Comparison of ENCODE assay signal across 30 cellular contexts in genomic region chr3:194287977-194288706, GRCh38.
DNase-seq lines count a peak whose midpoint lies in the region; ATAC-seq, FAIRE-seq and TF ChIP-seq lines count a peak whose summit lies in the region.
"Had no signal": no experiment of that assay in that cellular context is flagged by ENCODE, and none has a peak within 500 bp of the region (broad histone marks: within the 10 kb centered on the region; RNA-seq: fewer than 3 reads in every experiment).

No MANE protein-coding gene starts in this region.

- peak overlapping the region in 2 of 3 experiments; percentile 2 to 6; a peak in 3 of 7 replicates for H3K27ac Mint-ChIP-seq in H9
- H3K27ac Mint-ChIP-seq: activated CD4-positive, alpha-beta T cell treated with anti-CD3 and anti-CD28 coated beads for 36 hours; activated CD8-positive, alpha-beta T cell treated with anti-CD3 and anti-CD28 coated beads, Interleukin-2, amount 10 ng/mL, durations not matched to agents 7 days and 5 days; activated naive CD4-positive, alpha-beta T cell treated with anti-CD3 and anti-CD28 coated beads, Interleukin-2, amount 10 ng/mL, durations not matched to agents 7 days and 5 days; activated T-helper 17 cell treated with anti-CD3 and anti-CD28 coated beads, Interleukin-2, amount 50 U/mL, for 72 hours; B cell; CD8-positive, alpha-beta T cell; T-helper 2 cell treated with Interferon-gamma antibody and Interleukin-4, amounts not matched to agents 5 μg/mL and 100 μg/mL, for 36 hours had no signal

- no peak overlapping the region for H2BK15ac ChIP-seq in H9 (ENCODE audit: low read depth, low read length)

- POLR2A ChIA-PET in SK-N-SH (lab: Yijun Ruan, JAX), result no interaction called here

- H3K23ac ChIP-seq in H9 (ENCODE audit: insufficient read length, low read depth, low read length), result no peak overlapping the region

- H2BK20ac ChIP-seq in H9 (ENCODE audit: low read depth, low read length, poor library complexity, severe bottlenecking), result no peak overlapping the region

- H3K9ac ChIP-seq in H9 (ENCODE audit: extremely low read depth, insufficient read length, low read length), result no peak overlapping the region
- no peak overlapping the region for H3K9ac ChIP-seq in SK-N-SH

- no peak overlapping the region for H3K4me2 ChIP-seq in H9 (ENCODE audit: insufficient read depth, insufficient read length, low read length)
- no peak overlapping the region for H3K4me2 ChIP-seq in SK-N-SH

- H3K36me3 ChIP-seq in pancreas (no peaks in the 10 kb centered on the region), SK-N-SH (replicated peaks in 1 of 2; ENCODE audit: control insufficient read depth in 1 of 2, insufficient read depth in 2 of 2, low read length in 1 of 2) (no peaks in the 10 kb centered on the region)
- H3K36me3 ChIP-seq: breast epithelium, HAP-1, spleen, stomach, vagina had no signal

- H3T11ph ChIP-seq in H9 (ENCODE audit: low read length), result no peak overlapping the region

- TF ChIP-seq POLR2A in H54 (IDR thresholded peaks at IDR 0.05; ENCODE audit: low read depth, low read length), result no peak

- H2BK5ac ChIP-seq in H9 (ENCODE audit: insufficient read length, low read length), result no peak overlapping the region

- no CpG with 5 or more reads among the region's 5 CpGs for WGBS in H9 (ENCODE audit: extremely low coverage, insufficient read length, low lambda C conversion rate)
- 59 to 61% methylated on average over 5 of the region's 5 CpGs for WGBS in pancreas, 2 donors
- 77% methylated on average over 5 of the region's 5 CpGs for WGBS in SK-N-SH (ENCODE audit: low lambda C conversion rate)

- peaks cover 5% of the 10 kb centered on the region for H3K23me2 ChIP-seq in H9 (ENCODE audit: insufficient read length, low read depth, low read length, poor library complexity, severe bottlenecking)

- H2BK12ac ChIP-seq in H9 (ENCODE audit: insufficient read length, low read depth, low read length), result no peak overlapping the region

- peaks cover 15% of the 10 kb centered on the region; the same call in 1 of the 2 replicates for H3K4me1 ChIP-seq in H9 (ENCODE audit: insufficient read depth, low read length)
- H3K4me1 ChIP-seq in pancreas, result no peaks in the 10 kb centered on the region
- peaks cover 0 to 14% of the 10 kb centered on the region in 2 experiments; a peak in 1 of 4 replicates for H3K4me1 ChIP-seq in SK-N-SH (ENCODE audit: control insufficient read depth in 1 of 2, insufficient read depth in 2 of 2, low read depth in 1 of 2, low read length in 1 of 2)
- H3K4me1 ChIP-seq: vagina had no signal

- H2AK5ac ChIP-seq in H9 (ENCODE audit: insufficient read length, low read length), result no peak overlapping the region

- no peak overlapping the region for H3K4me3 Mint-ChIP-seq in H9
- H3K4me3 Mint-ChIP-seq: activated CD4-positive, alpha-beta T cell treated with anti-CD3 and anti-CD28 coated beads for 36 hours; activated CD8-positive, alpha-beta T cell treated with anti-CD3 and anti-CD28 coated beads, Interleukin-2, amount 10 ng/mL, durations not matched to agents 7 days and 5 days; activated naive CD4-positive, alpha-beta T cell treated with anti-CD3 and anti-CD28 coated beads, Interleukin-2, amount 10 ng/mL, durations not matched to agents 7 days and 5 days; activated T-helper 17 cell treated with anti-CD3 and anti-CD28 coated beads, Interleukin-2, amount 50 U/mL, for 72 hours; B cell; CD8-positive, alpha-beta T cell; T-helper 2 cell treated with Interferon-gamma antibody and Interleukin-4, amounts not matched to agents 5 μg/mL and 100 μg/mL, for 36 hours had no signal

- TF ChIP-seq CTCF in H9 (conservative IDR thresholded peaks at IDR 0.05), result no peak; the same call in 2 of the 3 replicates
- TF ChIP-seq CTCF in choroid plexus epithelial cell (conservative IDR thresholded peaks at IDR 0.05; ENCODE audit: low read depth, low read length), result peak; percentile 3
- no peak for TF ChIP-seq CTCF in pancreas (IDR thresholded peaks at IDR 0.05)
- no peak for TF ChIP-seq CTCF in SK-N-SH (IDR thresholded peaks at IDR 0.05)

- no peak overlapping the region for H3K18ac ChIP-seq in H9 (ENCODE audit: insufficient read length, low read depth, low read length)

- H3K79me1 ChIP-seq in H9 (ENCODE audit: insufficient read depth, low read depth, low read length, poor library complexity, severe bottlenecking), result no peaks in the 10 kb centered on the region

- no peaks in the 10 kb centered on the region for H3K27me3 ChIP-seq in H9 (ENCODE audit: insufficient read depth, low read length)
- H3K27me3 ChIP-seq in pancreas, result no peaks in the 10 kb centered on the region
- peaks cover 8% of the 10 kb centered on the region; the same call in 1 of the 2 replicates for H3K27me3 ChIP-seq in SK-N-SH (ENCODE audit: insufficient read depth)
- H3K27me3 ChIP-seq: breast epithelium, spleen, vagina had no signal

- no peak overlapping the region for H3K27ac ChIP-seq in H9 (ENCODE audit: insufficient read length, low read depth, low read length)
- H3K27ac ChIP-seq in pancreas, result peak overlapping the region; percentile 25 to 65 (median 40)
- no peak overlapping the region for H3K27ac ChIP-seq in SK-N-SH (ENCODE audit: low read depth in 2 of 2, low read length in 1 of 2)
- H3K27ac ChIP-seq: breast epithelium, spleen, stomach, vagina had no signal

- H2AFZ ChIP-seq in H9 (ENCODE audit: low read length), result no peak overlapping the region
- H2AFZ ChIP-seq in SK-N-SH (ENCODE audit: low read depth), result no peak overlapping the region

- H3F3A ChIP-seq in SK-N-SH (replicated peaks; ENCODE audit: insufficient read depth), result no peaks in the 10 kb centered on the region

- H3K4ac ChIP-seq in H9 (ENCODE audit: low read depth, low read length), result no peak overlapping the region

- TF ChIP-seq RAD21 in SK-N-SH (IDR thresholded peaks at IDR 0.05; ENCODE audit: low read length), result no peak

- TF ChIP-seq EP300 in SK-N-SH (IDR thresholded peaks at IDR 0.05; ENCODE audit: borderline replicate concordance in 1 of 2, low read depth in 1 of 2, low read length in 1 of 2), result no peak

- intact Hi-C loops in pancreas (cut with DNase I), result no loop called here

- H4K5ac ChIP-seq in H9 (ENCODE audit: insufficient read length, low read depth, low read length), result no peak overlapping the region

- H3K14ac ChIP-seq in H9 (ENCODE audit: insufficient read depth, low read length), result no peak overlapping the region

- CTCF ChIA-PET in SK-N-SH (lab: Yijun Ruan, JAX), result interaction anchor here (1.1 to 3.8 kb wide), 7 partner anchors 9 to 507 kb away, joined by 3 to 20 read pairs (median 4); no protein-coding TSS in a partner anchor

- H4K91ac ChIP-seq in H9 (ENCODE audit: insufficient read length, low read depth, low read length), result no peak overlapping the region

- H3K9me3 ChIP-seq in H9 (ENCODE audit: control insufficient read depth, low read depth, low read length) (no peaks in the 10 kb centered on the region), pancreas (peaks cover 0 to 5% (median 0%) of the 10 kb centered on the region in 4 donors), SK-N-SH (no peaks in the 10 kb centered on the region)
- H3K9me3 ChIP-seq: breast epithelium, HAP-1, vagina had no signal

- DNase-seq in H9 (no peak), NCI-H526 treated with DMSO at 0.1 percent for 48 hours (lab: John Stamatoyannopoulos, UW) (peak; percentile 41), choroid plexus epithelial cell (ENCODE audit: low read depth) (no peak), pancreas (peak in 2 of 6 donors; percentile 47 to 60), H54 (ENCODE audit: insufficient read length, low spot score) (no peak), SK-N-SH (no peak), EL (no peak)
- DNase-seq in NK-92 treated with Interleukin-12 subunit alpha and Interleukin-12 subunit beta, amount 100 ng/mL, for 24 hours (lab: John Stamatoyannopoulos, UW), result no peak
- DNase-seq: activated CD4-positive, alpha-beta T cell treated with anti-CD3 and anti-CD28 coated beads for 36 hours; activated CD8-positive, alpha-beta T cell treated with anti-CD3 and anti-CD28 coated beads, Interleukin-2, amount 10 ng/mL, durations not matched to agents 7 days and 5 days; activated naive CD4-positive, alpha-beta T cell treated with anti-CD3 and anti-CD28 coated beads, Interleukin-2, amount 10 ng/mL, durations not matched to agents 7 days and 5 days; amniotic stem cell; CD8-positive, alpha-beta T cell; NCI-H446 treated with DMSO at 0.1 percent for 48 hours; right cardiac atrium; spleen; stimulated activated CD4-positive, alpha-beta T cell treated with anti-CD3 and anti-CD28 coated beads, Interleukin-2, amount 100 ng/mL, for 48 hours; stomach had no signal

- no peak overlapping the region for H4K8ac ChIP-seq in H9 (replicated peaks; ENCODE audit: insufficient read length, low read depth, low read length)

- ATAC-seq in pancreas, result peak in 3 of 4 donors; percentile 69 to 84 (median 71)
- ATAC-seq: activated CD4-positive, alpha-beta T cell treated with anti-CD3 and anti-CD28 coated beads for 36 hours; activated CD8-positive, alpha-beta T cell treated with anti-CD3 and anti-CD28 coated beads, Interleukin-2, amount 10 ng/mL, durations not matched to agents 7 days and 5 days; activated T-helper 17 cell treated with anti-CD3 and anti-CD28 coated beads, Interleukin-2, amount 50 U/mL, for 72 hours; CD8-positive, alpha-beta T cell; left lobe of liver; right cardiac atrium; Right ventricle myocardium inferior; SK-N-SH treated with all-trans-retinoic acid at 6 μM for 48 hours had no signal

- H4K20me1 ChIP-seq in H9 (ENCODE audit: control insufficient read depth, insufficient read depth, insufficient read length) (no peaks in the 10 kb centered on the region), SK-N-SH (ENCODE audit: insufficient read depth) (no peaks in the 10 kb centered on the region)

- FAIRE-seq in pancreas (lab: Jason Lieb, UNC) (no peak), H54 (lab: Jason Lieb, UNC) (no peak)
- FAIRE-seq: colon, GM18507, GM19239 had no signal

- peaks cover 7 to 9% of the 10 kb centered on the region in 2 experiments for H3K9me3 Mint-ChIP-seq in H9
- H3K9me3 Mint-ChIP-seq: CD8-positive, alpha-beta T cell had no signal

- no peaks in the 10 kb centered on the region for H3K9me2 ChIP-seq in SK-N-SH

- no peak overlapping the region for H3K56ac ChIP-seq in H9 (ENCODE audit: insufficient read length, low read depth, low read length)

- no peaks in the 10 kb centered on the region for H3K79me2 ChIP-seq in H9 (ENCODE audit: insufficient read depth, low read length)
- H3K79me2 ChIP-seq in SK-N-SH (ENCODE audit: insufficient read depth), result no peaks in the 10 kb centered on the region

- H3K36me3 Mint-ChIP-seq in H9 (ENCODE audit: insufficient read depth in 1 of 3, low read depth in 3 of 3), result peaks cover 0 to 16% (median 2%) of the 10 kb centered on the region in 3 experiments; a peak in 5 of 7 replicates
- H3K36me3 Mint-ChIP-seq: CD8-positive, alpha-beta T cell had no signal

- H2BK120ac ChIP-seq in H9 (ENCODE audit: low read depth, low read length, poor library complexity, severe bottlenecking), result no peak overlapping the region

- H3K4me1 Mint-ChIP-seq in H9, result peaks cover 3 to 7% of the 10 kb centered on the region in 2 experiments; a peak in 3 of 4 replicates
- H3K4me1 Mint-ChIP-seq: activated CD4-positive, alpha-beta T cell treated with anti-CD3 and anti-CD28 coated beads for 36 hours; activated naive CD4-positive, alpha-beta T cell treated with anti-CD3 and anti-CD28 coated beads, Interleukin-2, amount 10 ng/mL, durations not matched to agents 7 days and 5 days; activated T-helper 17 cell treated with anti-CD3 and anti-CD28 coated beads, Interleukin-2, amount 50 U/mL, for 72 hours; B cell had no signal

- H3K27me3 Mint-ChIP-seq in H9 (ENCODE audit: low read depth), result peaks cover 20% of the 10 kb centered on the region

- H3K4me3 ChIP-seq in choroid plexus epithelial cell (ENCODE audit: low read depth, low read length), result no peak overlapping the region
- H3K4me3 ChIP-seq in pancreas, result no peak overlapping the region
- no peak overlapping the region for H3K4me3 ChIP-seq in SK-N-SH (ENCODE audit: low read depth in 2 of 2, low read length in 1 of 2)
- H3K4me3 ChIP-seq: breast epithelium, HAP-1, spleen, stomach, vagina had no signal

Comparison
In these comparisons a context has a peak if more than half of its experiments do, and no peak if none do; other contexts are left out.
1. H3K27ac ChIP-seq: peak in pancreas (4 of 4); none in H9 (single experiment) and SK-N-SH (0 of 2).